In the genomic region with DNA sequence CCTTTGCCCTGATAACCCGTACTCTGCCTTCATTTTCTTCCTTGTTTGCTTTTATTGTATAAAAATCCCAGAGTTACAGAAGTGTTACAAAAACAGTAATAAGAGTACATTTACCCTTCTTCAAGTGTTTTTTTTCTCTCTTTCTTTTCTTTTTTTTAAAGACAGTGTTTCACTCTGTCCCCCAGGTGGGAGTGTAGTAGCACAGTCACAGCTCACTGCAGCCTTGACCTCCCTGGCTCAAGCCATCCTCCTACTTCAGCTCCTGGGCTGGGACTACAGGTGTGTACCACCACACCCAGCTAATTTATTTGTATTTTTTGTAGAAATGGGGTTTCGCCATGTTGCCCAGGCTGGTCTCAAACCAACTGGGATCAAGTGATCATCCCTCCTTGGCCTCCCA, we compare ENCODE assay signal across 16 cellular contexts.
DNase-seq lines count a peak whose midpoint lies in the region; ATAC-seq and TF ChIP-seq lines count a peak whose summit lies in the region.
"Had no signal": no experiment of that assay in that cellular context is flagged by ENCODE, and none has a peak within 500 bp of the region (broad histone marks: within the 10 kb centered on the region; RNA-seq: fewer than 3 reads in every experiment).

No MANE protein-coding gene starts in this region.

- no peak overlapping the region for H4K8ac ChIP-seq in mesendoderm (ENCODE audit: low read depth, low read length)

- H3K9me3 Mint-ChIP-seq in GM23338 (no peaks in the 10 kb centered on the region; the same call in 2 of the 3 replicates), endodermal cell (peaks cover 2% of the 10 kb centered on the region)

- H3K27me3 Mint-ChIP-seq in GM23338 (ENCODE audit: insufficient read depth, low read depth, poor library complexity) (no peaks in the 10 kb centered on the region), endodermal cell (ENCODE audit: insufficient read depth) (no peaks in the 10 kb centered on the region)
- H3K27me3 Mint-ChIP-seq: CD4-positive, alpha-beta memory T cell had no signal

- CTCF ChIA-PET in HEK293 (lab: Yijun Ruan, JAX): no interaction called here

- POLR2A ChIA-PET in HEK293 (lab: Yijun Ruan, JAX): no interaction called here

- no peaks in the 10 kb centered on the region for H3K27me3 ChIP-seq in GM23338 (ENCODE audit: insufficient read depth)
- no peaks in the 10 kb centered on the region for H3K27me3 ChIP-seq in endodermal cell (ENCODE audit: control insufficient read depth, insufficient read depth, low read length, poor library complexity, severe bottlenecking)
- no peaks in the 10 kb centered on the region for H3K27me3 ChIP-seq in mesendoderm (ENCODE audit: insufficient read depth, low read length, poor library complexity)
- H3K27me3 ChIP-seq: BE2C had no signal

- no peaks in the 10 kb centered on the region; the same call in 1 of the 2 replicates for H3K9me2 ChIP-seq in GM23338 (ENCODE audit: insufficient read depth)

- no peak overlapping the region for H3K4me2 ChIP-seq in GM23338
- H3K4me2 ChIP-seq in mesendoderm (ENCODE audit: low read length): no peak overlapping the region
- H3K4me2 ChIP-seq: A549 had no signal

- H4K20me1 ChIP-seq in GM23338 (replicated peaks; ENCODE audit: insufficient read depth): no peaks in the 10 kb centered on the region

- TF ChIP-seq CTCF in GM23338 (conservative IDR thresholded peaks at IDR 0.05; ENCODE audit: low read depth in 2 of 2): peak; percentile 39 to 53
- no peak for TF ChIP-seq CTCF in HEK293 (tag by site-specific recombination; IDR thresholded peaks at IDR 0.05)
- peak; percentile 58 for TF ChIP-seq CTCF in endodermal cell (conservative IDR thresholded peaks at IDR 0.05)

- H3K4me1 Mint-ChIP-seq in GM23338 (peaks cover 24% of the 10 kb centered on the region), endodermal cell (peaks cover 30% of the 10 kb centered on the region)

- 100% methylated on average over 2 of the region's 2 CpGs; no CpG with 5 or more reads in 1 of the 2 experiments for WGBS in endodermal cell (ENCODE audit: insufficient coverage in 1 of 2, insufficient read length in 1 of 2), 2 experiments
- no CpG with 5 or more reads among the region's 2 CpGs for WGBS in mesendoderm (ENCODE audit: extremely low coverage, insufficient coverage, low lambda C conversion rate)

- no peak overlapping the region for H3K4me3 Mint-ChIP-seq in GM23338
- no peak overlapping the region for H3K4me3 Mint-ChIP-seq in endodermal cell
- H3K4me3 Mint-ChIP-seq: CD4-positive, alpha-beta memory T cell had no signal

- H3K36me3 Mint-ChIP-seq in GM23338 (ENCODE audit: low read depth) (peaks cover 7% of the 10 kb centered on the region; the same call in 1 of the 3 replicates), endodermal cell (ENCODE audit: low read depth) (peaks cover 12% of the 10 kb centered on the region)

- 0 out of 2 replicates have a peak overlapping the region, but pooled peaks have one; percentile 11 for H3K27ac ChIP-seq in GM23338 (ENCODE audit: low read depth)
- no peak overlapping the region for H3K27ac ChIP-seq in HEK293 (ENCODE audit: extremely low read depth, low read depth, low read length)
- no peak overlapping the region for H3K27ac ChIP-seq in endodermal cell (ENCODE audit: low read depth, low read length)
- H3K27ac ChIP-seq in mesendoderm (ENCODE audit: low read depth, low read length): no peak overlapping the region
- H3K27ac ChIP-seq: A549, C4-2B, HL-60 had no signal

- H3K79me1 ChIP-seq in mesendoderm (ENCODE audit: low read length): no peaks in the 10 kb centered on the region

- H3K27ac Mint-ChIP-seq in GM23338 (no peak overlapping the region), endodermal cell (no peak overlapping the region)
- H3K27ac Mint-ChIP-seq: CD4-positive, alpha-beta memory T cell had no signal

- no peak overlapping the region for H2BK120ac ChIP-seq in mesendoderm (ENCODE audit: low read depth, low read length)

- no peak overlapping the region for H2AFZ ChIP-seq in GM23338

- H3K79me2 ChIP-seq in GM23338 (replicated peaks; ENCODE audit: insufficient read depth) (no peaks in the 10 kb centered on the region), mesendoderm (ENCODE audit: control insufficient read depth, insufficient read depth, low read length) (no peaks in the 10 kb centered on the region)

- H3K36me3 ChIP-seq in GM23338 (ENCODE audit: insufficient read depth): no peaks in the 10 kb centered on the region
- H3K36me3 ChIP-seq in HEK293 (ENCODE audit: control insufficient read depth in 2 of 2, insufficient read depth in 1 of 2, low read length in 2 of 2): no peaks in the 10 kb centered on the region
- no peaks in the 10 kb centered on the region for H3K36me3 ChIP-seq in endodermal cell (ENCODE audit: control insufficient read depth, insufficient read depth, low read length)
- H3K36me3 ChIP-seq in mesendoderm (ENCODE audit: control insufficient read depth, insufficient read depth, low read length): no peaks in the 10 kb centered on the region
- H3K36me3 ChIP-seq: BE2C had no signal

- peak; percentile 32 for DNase-seq in GM23338 (ENCODE audit: low spot score)
- no peak for DNase-seq in endodermal cell
- peak; percentile 34 for DNase-seq in mesendoderm
- no peak for DNase-seq in 8988T
- DNase-seq in activated CD8-positive, alpha-beta memory T cell treated with anti-CD3 and anti-CD28 coated beads, Interleukin-2, amount 50 U/mL, for 48 hours: no peak
- DNase-seq in activated naive CD4-positive, alpha-beta T cell treated with anti-CD3 and anti-CD28 coated beads, Interleukin-2, amount 50 U/mL, for 16 hours: no peak
- DNase-seq: BE2C; CD4-positive, alpha-beta memory T cell; H7 had no signal

- H3K4me3 ChIP-seq in GM23338 (no peak overlapping the region), HEK293 (ENCODE audit: low read depth, low read length) (no peak overlapping the region), endodermal cell (ENCODE audit: low read length) (no peak overlapping the region), mesendoderm (ENCODE audit: low read length) (no peak overlapping the region)
- H3K4me3 ChIP-seq: A549, GM12878, K562 had no signal

- H3K4me1 ChIP-seq in GM23338 (ENCODE audit: insufficient read depth): peaks cover 17% of the 10 kb centered on the region
- peaks cover 19% of the 10 kb centered on the region; the same call in 1 of the 2 replicates for H3K4me1 ChIP-seq in HEK293 (ENCODE audit: control insufficient read depth, insufficient read depth, low read length)
- H3K4me1 ChIP-seq in endodermal cell (ENCODE audit: control insufficient read depth, insufficient read depth, low read length): peaks cover 5% of the 10 kb centered on the region
- no peaks in the 10 kb centered on the region for H3K4me1 ChIP-seq in mesendoderm (ENCODE audit: control insufficient read depth, low read depth, low read length)

- H3K23ac ChIP-seq in mesendoderm (ENCODE audit: low read length): no peak overlapping the region

- H4K5ac ChIP-seq in mesendoderm (ENCODE audit: low read length): no peak overlapping the region

- no peak overlapping the region for H3K18ac ChIP-seq in mesendoderm (ENCODE audit: low read length)

- H2AK5ac ChIP-seq in mesendoderm (ENCODE audit: low read length): no peak overlapping the region

- no peaks in the 10 kb centered on the region for H3K9me3 ChIP-seq in HEK293 (ENCODE audit: control insufficient read depth, insufficient read depth, low read depth, low read length)
- no peaks in the 10 kb centered on the region for H3K9me3 ChIP-seq in endodermal cell (ENCODE audit: control insufficient read depth, low read length)
- H3K9me3 ChIP-seq: A549, BE2C had no signal

- no peak overlapping the region for H3K4ac ChIP-seq in mesendoderm (ENCODE audit: low read depth, low read length)

- no peak overlapping the region for H2BK15ac ChIP-seq in mesendoderm (replicated peaks; ENCODE audit: low read depth)

- no peaks in the 10 kb centered on the region for H3F3A ChIP-seq in GM23338 (replicated peaks; ENCODE audit: low read depth)

- no peak overlapping the region for H3K56ac ChIP-seq in mesendoderm (ENCODE audit: low read length)

- H3K9ac ChIP-seq in endodermal cell (ENCODE audit: extremely low read depth, low read length, poor library complexity, severe bottlenecking) (no peak overlapping the region), mesendoderm (ENCODE audit: low read length) (no peak overlapping the region)

- ATAC-seq in GM23338 (peak; percentile 63; the same call in 2 of the 3 replicates), HG03039 (IDR thresholded peaks at IDR 0.05; ENCODE audit: unreplicated experiment) (no peak)
- ATAC-seq: A549, GM12878, K562 had no signal

- no peak overlapping the region for H2BK5ac ChIP-seq in mesendoderm (ENCODE audit: low read length)

TF ChIP-seq in GM23338, 12 proteins besides CTCF, POLR2A, EP300 and RAD21 (continues in another document):
- TF ChIP-seq STAT1 (IDR thresholded peaks at IDR 0.05; ENCODE audit: unreplicated experiment) (no peak), JUNB (IDR thresholded peaks at IDR 0.05; ENCODE audit: unreplicated experiment) (no peak), POLR2AphosphoS5 (IDR thresholded peaks at IDR 0.05; ENCODE audit: low read depth) (no peak), EZH2phosphoT487 (IDR thresholded peaks at IDR 0.05; ENCODE audit: unreplicated experiment) (no peak), EZH2 (IDR thresholded peaks at IDR 0.05; ENCODE audit: low read depth, unreplicated experiment) (no peak), NANOG (IDR thresholded peaks at IDR 0.05; ENCODE audit: borderline replicate concordance) (no peak)

TF ChIP-seq in HEK293, 187 proteins besides CTCF, POLR2A, EP300 and RAD21:
- TF ChIP-seq ZNF654 (tag by site-specific recombination; IDR thresholded peaks at IDR 0.05; ENCODE audit: low read depth) (0 out of 2 replicates have a peak, but pooled peaks have one; percentile 3), ZNF514 (tag by site-specific recombination; IDR thresholded peaks at IDR 0.05) (no peak), KLF1 (tag by site-specific recombination; IDR thresholded peaks at IDR 0.05) (no peak)

Comparison
In these comparisons a context has a peak if more than half of its experiments do, and no peak if none do; other contexts are left out.
1. DNase-seq: peak in GM23338 (single experiment) and mesendoderm (single experiment); none in endodermal cell (single experiment), 8988T (single experiment), activated CD8-positive, alpha-beta memory T cell treated with anti-CD3 and anti-CD28 coated beads, Interleukin-2, amount 50 U/mL, for 48 hours (single experiment) and activated naive CD4-positive, alpha-beta T cell treated with anti-CD3 and anti-CD28 coated beads, Interleukin-2, amount 50 U/mL, for 16 hours (single experiment).